Comparison of ENCODE assay signal across 8 cellular contexts in genomic region chr12:67068204-67068731, GRCh38.
A peak's percentile ranks its signal among the peaks of the same experiment; 100 is the strongest.
DNase-seq lines count a peak whose midpoint lies in the region; ATAC-seq and TF ChIP-seq lines count a peak whose summit lies in the region.

No MANE protein-coding gene starts in this region.

- H3K27ac ChIP-seq in Panc1 (ENCODE audit: low read length) (no peak overlapping the region), duodenal mucosa (ENCODE audit: low read depth, low read length) (no peak overlapping the region)
- no peak overlapping the region for H3K27ac ChIP-seq in naive thymus-derived CD4-positive, alpha-beta T cell (ENCODE audit: low read depth, low read length)

- POLR2A ChIA-PET in Panc1 (lab: Charles Lee) = interaction anchor here (0.6 to 0.7 kb wide), 2 partner anchors 24 to 201 kb away, joined by 3 to 7 read pairs; partner anchors contain the start of gene CAND1
- POLR2A ChIA-PET in naive thymus-derived CD4-positive, alpha-beta T cell (lab: Charles Lee) = interaction anchor here (0.7 to 2.0 kb wide), 2 partner anchors 13 to 200 kb away, joined by 3 to 9 read pairs; partner anchors contain the start of gene CAND1

- H3K27me3 ChIP-seq in Panc1 (ENCODE audit: control insufficient read depth, insufficient read depth, low read length) (peaks cover 12% of the 10 kb centered on the region), duodenal mucosa (ENCODE audit: control insufficient read depth in 1 of 2, insufficient read depth in 2 of 2, low read length in 2 of 2) (peaks cover 13 to 25% of the 10 kb centered on the region in 2 donors)
- no peaks in the 10 kb centered on the region for H3K27me3 ChIP-seq in naive thymus-derived CD4-positive, alpha-beta T cell (ENCODE audit: control insufficient read depth in 2 of 2, insufficient read depth in 2 of 2, low read length in 2 of 2)

- H3K36me3 Mint-ChIP-seq in naive thymus-derived CD4-positive, alpha-beta T cell = no peaks in the 10 kb centered on the region

- H3K9ac ChIP-seq in duodenal mucosa (ENCODE audit: low read depth in 1 of 2, low read length in 2 of 2) = no peak overlapping the region

- H3K4me3 ChIP-seq in Panc1 (ENCODE audit: low read depth in 2 of 2, low read length in 2 of 2) (peak overlapping the region; percentile 42 to 54), duodenal mucosa (ENCODE audit: low read depth in 1 of 2, low read length in 2 of 2) (peak overlapping the region; percentile 48)
- peak overlapping the region; percentile 6 for H3K4me3 ChIP-seq in naive thymus-derived CD4-positive, alpha-beta T cell (ENCODE audit: low read length)

- no peaks in the 10 kb centered on the region for H3K9me3 ChIP-seq in Panc1 (ENCODE audit: control insufficient read depth, insufficient read depth, low read depth, low read length)
- H3K9me3 ChIP-seq in duodenal mucosa (ENCODE audit: control insufficient read depth in 1 of 2, low read length in 2 of 2) = no peaks in the 10 kb centered on the region
- H3K9me3 ChIP-seq in naive thymus-derived CD4-positive, alpha-beta T cell (ENCODE audit: control insufficient read depth in 2 of 3, low read length in 3 of 3) = no peaks in the 10 kb centered on the region

- no peaks in the 10 kb centered on the region; the same call in 1 of the 2 replicates for H3K4me1 ChIP-seq in Panc1 (ENCODE audit: control insufficient read depth, insufficient read depth, low read length)
- H3K4me1 ChIP-seq in duodenal mucosa (ENCODE audit: control insufficient read depth in 1 of 2, insufficient read depth in 2 of 2, low read length in 2 of 2) = peaks cover 5 to 8% of the 10 kb centered on the region in 2 donors
- H3K4me1 ChIP-seq in naive thymus-derived CD4-positive, alpha-beta T cell (ENCODE audit: control insufficient read depth in 2 of 2, insufficient read depth in 2 of 2, low read length in 2 of 2) = peaks cover 0 to 5% of the 10 kb centered on the region in 2 donors

- ATAC-seq in Panc1 = peak; percentile 47
- peak; percentile 8 for ATAC-seq in naive thymus-derived CD4-positive, alpha-beta T cell

- in situ Hi-C loops in Panc1 (cut with HindIII; ENCODE audit: low pct_unique_long_range_greater_than_20kb, low sequenced_read_pairs) = no loop called here

- TF ChIP-seq CTCF in Panc1 (IDR thresholded peaks at IDR 0.05) = peak; percentile 22

- DNase-seq in DMS53 (lab: John Stamatoyannopoulos, UW) (peak; percentile 63), DMS53 treated with DMSO at 0.1 percent for 48 hours (lab: John Stamatoyannopoulos, UW; ENCODE audit: unreplicated experiment) (no peak), Panc1 (ENCODE audit: low read depth, low spot score) (no peak), activated gamma-delta T cell (lab: John Stamatoyannopoulos, UW) (no peak), OCI-M1 (lab: John Stamatoyannopoulos, UW) (no peak), putamen (ENCODE audit: low spot score) (no peak)
- peak in 4 of 9 donors; percentile 8 to 22 (median 9) for DNase-seq in naive thymus-derived CD4-positive, alpha-beta T cell

- H3K4me1 Mint-ChIP-seq in naive thymus-derived CD4-positive, alpha-beta T cell = peaks cover 9 to 27% (median 19%) of the 10 kb centered on the region in 7 donors

- CTCF ChIA-PET in Panc1 (lab: Charles Lee) = no interaction called here
- CTCF ChIA-PET in naive thymus-derived CD4-positive, alpha-beta T cell (lab: Charles Lee) = no interaction called here

- peaks cover 0 to 62% (median 35%) of the 10 kb centered on the region in 5 donors for H3K27me3 Mint-ChIP-seq in naive thymus-derived CD4-positive, alpha-beta T cell

- intact Hi-C loops in Panc1 (cut with micrococcal nuclease; ENCODE audit: unreplicated experiment) = no loop called here
- intact Hi-C loops in naive thymus-derived CD4-positive, alpha-beta T cell (cut with micrococcal nuclease) = loop anchor here in 1 of 2 donors (5.0 to 10.0 kb wide), 2 partner anchors 166 to 353 kb away; no protein-coding TSS in a partner anchor

- peak overlapping the region; percentile 75 to 94 (median 90) for H3K4me3 Mint-ChIP-seq in naive thymus-derived CD4-positive, alpha-beta T cell

- peaks cover 0 to 1% (median 0%) of the 10 kb centered on the region in 11 donors for H3K9me3 Mint-ChIP-seq in naive thymus-derived CD4-positive, alpha-beta T cell

- no peaks in the 10 kb centered on the region for H3K36me3 ChIP-seq in Panc1 (ENCODE audit: control insufficient read depth, insufficient read depth, low read length)
- H3K36me3 ChIP-seq in duodenal mucosa (ENCODE audit: control insufficient read depth in 1 of 2, insufficient read depth in 2 of 2, low read length in 2 of 2) = no peaks in the 10 kb centered on the region
- no peaks in the 10 kb centered on the region for H3K36me3 ChIP-seq in naive thymus-derived CD4-positive, alpha-beta T cell (ENCODE audit: control insufficient read depth in 2 of 3, insufficient read depth in 3 of 3, low read length in 3 of 3)

- H3K27ac Mint-ChIP-seq in naive thymus-derived CD4-positive, alpha-beta T cell = peak overlapping the region in 6 of 9 donors; percentile 31 to 82 (median 62)

- BruUV-seq in Panc1 (replicated peaks; lab: Mats Ljungman, UMichigan) = no TSS peak
